ENCODE assay signal across 22 cellular contexts in the genomic region with DNA sequence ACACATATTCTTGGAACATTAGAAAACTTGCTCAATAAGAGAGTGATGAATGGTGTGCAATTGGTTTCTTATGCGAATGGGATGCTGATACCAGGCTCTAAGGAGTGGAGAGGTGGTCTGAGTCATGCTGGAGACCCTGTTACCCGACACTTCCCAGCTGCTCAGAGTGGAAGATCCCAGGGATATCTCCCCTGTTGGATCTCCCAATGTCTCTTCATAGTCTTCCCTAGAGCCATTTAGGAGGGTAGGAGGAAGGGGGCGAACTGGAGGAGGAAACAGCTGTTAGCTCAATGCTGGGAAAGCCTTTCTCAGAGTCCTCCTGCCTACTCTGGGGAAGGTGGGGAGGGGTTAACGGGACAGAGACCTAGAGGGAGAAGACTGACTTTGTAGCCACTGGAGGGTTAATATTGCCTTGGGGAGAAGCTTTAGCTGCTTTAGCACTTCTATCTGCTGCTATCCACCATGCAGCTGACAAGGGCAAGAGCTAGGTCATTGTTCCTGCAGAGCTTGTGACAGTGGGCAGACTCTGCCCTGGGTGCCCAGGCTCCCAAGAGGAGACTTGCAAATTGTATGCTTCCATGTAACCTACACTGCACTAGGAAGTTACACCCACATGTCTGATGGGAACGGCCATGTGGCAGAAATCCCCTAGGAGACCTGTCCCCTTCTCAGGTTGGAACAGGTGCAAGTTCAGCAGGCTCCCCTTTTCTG.
"Had no signal": no experiment of that assay in that cellular context is flagged by ENCODE, and none has a peak within 500 bp of the region (broad histone marks: within the 10 kb centered on the region; RNA-seq: fewer than 3 reads in every experiment).

No MANE protein-coding gene starts in this region.

- DNase-seq: activated CD4-positive, alpha-beta T cell treated with anti-CD3 and anti-CD28 coated beads, Interleukin-2, amount 10 ng/mL, durations not matched to agents 24 days and 14 days; activated CD4-positive, CD25-positive, alpha-beta regulatory T cell; activated CD8-positive, alpha-beta memory T cell treated with anti-CD3 and anti-CD28 coated beads, Interleukin-2, amount 50 U/mL, for 4 hours; activated CD8-positive, alpha-beta T cell treated with anti-CD3 and anti-CD28 coated beads, Interleukin-2, amount 10 ng/mL, durations not matched to agents 7 days and 5 days; activated gamma-delta T cell; activated T-cell treated with anti-CD3 and anti-CD28 coated beads, Interleukin-2, amount 50 U/mL, for 48 hours; amniotic stem cell; body of pancreas; central memory CD4-positive, alpha-beta T cell; colonic mucosa; foreskin keratinocyte; left lung; occipital lobe; sigmoid colon; stimulated activated CD4-positive, alpha-beta T cell treated with anti-CD3 and anti-CD28 coated beads, Interleukin-12 subunit alpha, Interleukin-12 subunit beta, amount 100 ng/mL, for 4 hours; stimulated activated CD4-positive, alpha-beta T cell treated with anti-CD3 and anti-CD28 coated beads, Interleukin-2, amount 100 ng/mL, for 24 hours; stomach; SW 1271; testis; upper lobe of right lung had no signal

- H3K4me3 ChIP-seq: body of pancreas, colonic mucosa, left lung, prostate gland, sigmoid colon, stomach, testis, upper lobe of right lung had no signal

- ATAC-seq: activated CD8-positive, alpha-beta T cell treated with anti-CD3 and anti-CD28 coated beads, Interleukin-2, amount 10 ng/mL, durations not matched to agents 7 days and 5 days; body of pancreas; foreskin keratinocyte; left lung; upper lobe of right lung had no signal

- H3K4me1 ChIP-seq: body of pancreas, colonic mucosa, foreskin keratinocyte, prostate gland, testis had no signal

- H3K27ac ChIP-seq: body of pancreas, colonic mucosa, foreskin keratinocyte, left lung, prostate gland, sigmoid colon, stomach, testis, upper lobe of right lung had no signal

- H3K27me3 ChIP-seq: body of pancreas, colonic mucosa, left lung, sigmoid colon, stomach, testis, upper lobe of right lung had no signal

- FAIRE-seq: TTC549 had no signal

- H3K9me3 ChIP-seq: body of pancreas, colonic mucosa, left lung, prostate gland, sigmoid colon, stomach, testis, upper lobe of right lung had no signal

- H3K36me3 ChIP-seq: colonic mucosa, left lung, prostate gland, sigmoid colon, stomach, upper lobe of right lung had no signal
